Comparison of ENCODE assay signal across 8 cellular contexts in the genomic region with DNA sequence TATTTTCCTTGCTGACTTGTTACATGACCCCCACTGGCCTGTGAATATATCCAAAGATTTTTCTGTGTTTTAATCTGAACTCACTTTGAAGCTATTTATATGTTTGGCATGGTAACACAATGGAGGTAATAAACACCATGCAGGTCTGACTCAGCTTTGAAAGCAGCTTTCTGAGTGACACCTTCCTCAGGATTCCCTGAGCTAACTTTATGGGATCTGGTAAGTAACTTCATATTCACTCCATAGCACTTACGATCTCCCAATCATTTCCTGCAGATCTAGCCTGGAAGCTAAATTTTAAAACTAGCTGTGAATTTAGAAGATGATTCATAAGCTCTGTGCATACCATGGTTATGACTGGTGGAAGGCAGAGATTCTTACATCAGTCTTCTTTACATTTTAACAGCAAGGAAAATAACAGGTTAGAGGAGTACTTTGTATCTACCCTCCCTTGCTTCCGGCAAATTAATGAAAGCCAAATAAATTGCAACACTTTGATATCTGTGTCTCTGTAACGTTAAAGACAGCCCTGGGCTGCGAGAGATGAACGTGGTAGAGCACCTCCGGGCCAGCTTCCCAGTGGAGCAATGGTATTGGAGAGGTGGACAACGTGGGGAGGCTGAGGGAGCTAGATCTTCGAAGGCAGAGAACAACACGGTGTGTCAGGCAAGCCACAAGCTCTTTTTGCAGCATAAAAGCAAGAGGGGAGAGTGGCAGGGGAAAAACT.
DNase-seq lines count a peak whose midpoint lies in the region; ATAC-seq, FAIRE-seq and TF ChIP-seq lines count a peak whose summit lies in the region.

No MANE protein-coding gene starts in this region.

- FAIRE-seq in astrocyte (lab: Jason Lieb, UNC): peak; percentile 50

- peaks cover 94% of the 10 kb centered on the region for H3K4me1 Mint-ChIP-seq in activated T-cell treated with anti-CD3 and anti-CD28 coated beads, Interleukin-2, amount 50 U/mL, for 24 hours (ENCODE audit: low read depth)
- H3K4me1 Mint-ChIP-seq in astrocyte (ENCODE audit: low read depth, unreplicated experiment): peaks cover 83% of the 10 kb centered on the region

- peaks cover 49% of the 10 kb centered on the region for H4K20me1 ChIP-seq in astrocyte (ENCODE audit: insufficient read depth, low read length)

- H2AFZ ChIP-seq in astrocyte (ENCODE audit: low read depth, low read length): no peak overlapping the region

- intact Hi-C loops in upper lobe of right lung (cut with DNase I): no loop called here

- H3K27ac ChIP-seq in astrocyte (ENCODE audit: low read depth, low read length) (peak overlapping the region; percentile 99), upper lobe of right lung (peak overlapping the region; percentile 63)

- peaks cover 32% of the 10 kb centered on the region for H3K36me3 ChIP-seq in astrocyte (ENCODE audit: insufficient read depth, low read length)
- peaks cover 21% of the 10 kb centered on the region for H3K36me3 ChIP-seq in upper lobe of right lung

- TF ChIP-seq CTCF in astrocyte (IDR thresholded peaks at IDR 0.05; ENCODE audit: insufficient read depth, low read depth, low read length) (no peak), upper lobe of right lung (IDR thresholded peaks at IDR 0.05) (no peak)

- H3K4me3 Mint-ChIP-seq in activated T-cell treated with anti-CD3 and anti-CD28 coated beads, Interleukin-2, amount 50 U/mL, for 24 hours: peak overlapping the region; percentile 32
- peak overlapping the region; percentile 51 for H3K4me3 Mint-ChIP-seq in astrocyte (ENCODE audit: unreplicated experiment)

- H3K79me2 ChIP-seq in astrocyte (ENCODE audit: insufficient read depth, low read length): peaks cover 98% of the 10 kb centered on the region

- no peaks in the 10 kb centered on the region for H3K9me3 ChIP-seq in astrocyte (ENCODE audit: insufficient read depth, low read depth, low read length)
- H3K9me3 ChIP-seq in upper lobe of right lung: no peaks in the 10 kb centered on the region

- H3K27ac Mint-ChIP-seq in activated T-cell treated with anti-CD3 and anti-CD28 coated beads, Interleukin-2, amount 50 U/mL, for 24 hours: peak overlapping the region; percentile 94
- peak overlapping the region; percentile 100 for H3K27ac Mint-ChIP-seq in astrocyte (ENCODE audit: unreplicated experiment)

- ATAC-seq in upper lobe of right lung (no peak), HG03097 (IDR thresholded peaks at IDR 0.05; ENCODE audit: low FRiP score, unreplicated experiment) (no peak)

- peak overlapping the region; percentile 80 for H3K9ac ChIP-seq in astrocyte (ENCODE audit: low read length)

- H3K27me3 Mint-ChIP-seq in activated T-cell treated with anti-CD3 and anti-CD28 coated beads, Interleukin-2, amount 50 U/mL, for 24 hours: no peaks in the 10 kb centered on the region
- no peaks in the 10 kb centered on the region for H3K27me3 Mint-ChIP-seq in astrocyte (ENCODE audit: low read depth, unreplicated experiment)

- peak overlapping the region; percentile 83 for H3K4me2 ChIP-seq in astrocyte (ENCODE audit: low read length)

- H3K4me3 ChIP-seq in astrocyte (ENCODE audit: insufficient read depth, low read depth, low read length) (peak overlapping the region; percentile 48), upper lobe of right lung (no peak overlapping the region)

- H3K27me3 ChIP-seq in astrocyte (ENCODE audit: insufficient read depth, low read length) (no peaks in the 10 kb centered on the region), upper lobe of right lung (no peaks in the 10 kb centered on the region)

- peaks cover 77% of the 10 kb centered on the region for H3K4me1 ChIP-seq in astrocyte (ENCODE audit: insufficient read depth, low read length)
- H3K4me1 ChIP-seq in upper lobe of right lung: peaks cover 51% of the 10 kb centered on the region

- H3K36me3 Mint-ChIP-seq in activated T-cell treated with anti-CD3 and anti-CD28 coated beads, Interleukin-2, amount 50 U/mL, for 24 hours (ENCODE audit: low read depth): peaks cover 100% of the 10 kb centered on the region
- H3K36me3 Mint-ChIP-seq in astrocyte (ENCODE audit: low read depth, unreplicated experiment): peaks cover 22% of the 10 kb centered on the region

- no peaks in the 10 kb centered on the region for H3K9me3 Mint-ChIP-seq in activated T-cell treated with anti-CD3 and anti-CD28 coated beads, Interleukin-2, amount 50 U/mL, for 24 hours
- no peaks in the 10 kb centered on the region for H3K9me3 Mint-ChIP-seq in astrocyte (ENCODE audit: unreplicated experiment)

- peak; percentile 37 for DNase-seq in activated T-cell treated with anti-CD3 and anti-CD28 coated beads, Interleukin-2, amount 50 U/mL, for 24 hours
- DNase-seq in activated T-cell treated with anti-CD3 and anti-CD28 coated beads for 4 hours: no peak
- DNase-seq in astrocyte (ENCODE audit: low read depth): peak; percentile 96
- peak; percentile 98 for DNase-seq in kidney glomerular epithelial cell (lab: John Stamatoyannopoulos, UW)
- DNase-seq in upper lobe of right lung: no peak
- no peak for DNase-seq in NCI-H446 treated with DMSO at 0.1 percent for 48 hours (lab: John Stamatoyannopoulos, UW)
- no peak for DNase-seq in NCI-H510A treated with DMSO at 0.1 percent for 48 hours (lab: John Stamatoyannopoulos, UW)

Comparison
In these comparisons a context has a peak if more than half of its experiments do, and no peak if none do; other contexts are left out.
1. DNase-seq: peak in activated T-cell treated with anti-CD3 and anti-CD28 coated beads, Interleukin-2, amount 50 U/mL, for 24 hours (single experiment), astrocyte (single experiment) and kidney glomerular epithelial cell (single experiment); none in activated T-cell treated with anti-CD3 and anti-CD28 coated beads for 4 hours (single experiment), upper lobe of right lung (single experiment), NCI-H446 treated with DMSO at 0.1 percent for 48 hours (single experiment) and NCI-H510A treated with DMSO at 0.1 percent for 48 hours (single experiment).